Comparison of ENCODE assay signal across 12 cellular contexts in the genomic region with DNA sequence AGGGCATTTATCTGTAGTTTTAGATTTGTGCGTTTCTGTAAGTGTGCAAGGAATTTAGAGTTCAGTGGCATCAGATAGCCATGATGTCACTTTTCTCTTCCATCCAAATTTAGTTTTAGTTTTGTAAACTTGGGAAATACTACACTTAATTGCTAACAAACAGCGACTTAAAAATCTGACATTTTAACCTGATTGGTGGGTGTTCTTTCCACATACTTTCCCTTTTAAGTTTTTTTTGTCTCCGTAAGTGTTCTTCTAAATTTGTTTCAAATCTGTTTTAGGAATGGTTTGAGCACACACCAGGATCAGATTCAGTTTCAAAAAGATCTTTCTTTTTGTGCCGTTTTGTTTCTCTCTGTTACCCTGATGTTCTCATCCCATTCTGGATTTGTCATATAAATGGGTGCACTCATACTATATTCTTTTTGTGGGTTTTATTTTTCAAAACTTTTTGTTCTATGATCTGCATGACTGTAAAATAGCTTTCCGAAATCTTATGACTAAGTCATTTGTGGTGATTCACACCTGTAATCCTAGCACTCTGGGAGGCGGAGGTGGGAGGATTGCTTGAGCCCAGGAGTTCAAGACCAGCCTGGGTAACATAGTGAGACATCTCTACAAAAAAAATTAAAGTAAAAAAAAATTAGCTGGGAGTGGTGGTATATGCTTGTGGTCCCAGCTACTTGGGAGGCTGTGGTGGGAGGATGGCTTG. TPM values are rescaled to one million over a fixed set of nuclear protein-coding genes. Genes with fewer than 3 reads are reported as not detected.
DNase-seq lines count a peak whose midpoint lies in the region; ATAC-seq and TF ChIP-seq lines count a peak whose summit lies in the region.
"Had no signal": no experiment of that assay in that cellular context is flagged by ENCODE, and none has a peak within 500 bp of the region (broad histone marks: within the 10 kb centered on the region; RNA-seq: fewer than 3 reads in every experiment).

No MANE protein-coding gene starts in this region.

- no peaks in the 10 kb centered on the region for H3K9me3 Mint-ChIP-seq in activated naive CD4-positive, alpha-beta T cell treated with anti-CD3 and anti-CD28 coated beads, Interleukin-2, amount 10 ng/mL, durations not matched to agents 7 days and 5 days
- H3K9me3 Mint-ChIP-seq in naive thymus-derived CD4-positive, alpha-beta T cell, result no peaks in the 10 kb centered on the region

- intact Hi-C loops in naive thymus-derived CD4-positive, alpha-beta T cell (cut with micrococcal nuclease), result no loop called here

- 0 out of 2 replicates have a peak overlapping the region, but pooled peaks have one; percentile 5 for H3K27ac ChIP-seq in ACC112 (ENCODE audit: low read depth, low read length)
- no peak overlapping the region for H3K27ac ChIP-seq in naive thymus-derived CD4-positive, alpha-beta T cell (ENCODE audit: low read depth, low read length)
- H3K27ac ChIP-seq: coronary artery, HL-60 had no signal

- DNase-seq in HT1080 (ENCODE audit: low read depth), result peak; percentile 37
- DNase-seq in activated naive CD4-positive, alpha-beta T cell treated with anti-CD3 and anti-CD28 coated beads, Interleukin-2, amount 10 ng/mL, durations not matched to agents 7 days and 5 days, result no peak
- DNase-seq in naive thymus-derived CD4-positive, alpha-beta T cell, result peak in 1 of 9 donors; percentile 58
- no peak for DNase-seq in central memory CD4-positive, alpha-beta T cell
- no peak for DNase-seq in DMS53 (lab: John Stamatoyannopoulos, UW)
- no peak for DNase-seq in GM13976 (ENCODE audit: low spot score)
- DNase-seq: NCI-H1436, psoas muscle had no signal

- CTCF ChIA-PET in activated naive CD4-positive, alpha-beta T cell treated with anti-CD3 and anti-CD28 coated beads, Interleukin-2, amount 10 ng/mL, durations not matched to agents 7 days and 5 days (lab: Charles Lee), result interaction anchor here (1.0 to 1.2 kb wide), 2 partner anchors 24 to 101 kb away, joined by 3 to 6 read pairs; no protein-coding TSS in a partner anchor
- CTCF ChIA-PET in naive thymus-derived CD4-positive, alpha-beta T cell (lab: Charles Lee), result interaction anchor here (1.9 kb wide), 1 partner anchor 60 kb away, joined by 4 read pairs; no protein-coding TSS in a partner anchor

- H2AFZ ChIP-seq in ACC112 (ENCODE audit: low read length, unreplicated experiment), result no peak overlapping the region

- peaks cover 62% of the 10 kb centered on the region for H3K79me2 ChIP-seq in ACC112 (ENCODE audit: control insufficient read depth, insufficient read depth, low read length, unreplicated experiment)

- H3K27me3 ChIP-seq in ACC112 (ENCODE audit: insufficient read depth, low read length), result no peaks in the 10 kb centered on the region
- H3K27me3 ChIP-seq in naive thymus-derived CD4-positive, alpha-beta T cell (ENCODE audit: control insufficient read depth in 2 of 2, insufficient read depth in 2 of 2, low read length in 2 of 2), result no peaks in the 10 kb centered on the region

- H3K27me3 Mint-ChIP-seq in activated naive CD4-positive, alpha-beta T cell treated with anti-CD3 and anti-CD28 coated beads, Interleukin-2, amount 10 ng/mL, durations not matched to agents 7 days and 5 days, result no peaks in the 10 kb centered on the region
- H3K27me3 Mint-ChIP-seq in naive thymus-derived CD4-positive, alpha-beta T cell, result no peaks in the 10 kb centered on the region

- H3K4me3 ChIP-seq in ACC112 (ENCODE audit: low read depth, low read length), result peak overlapping the region; percentile 24
- H3K4me3 ChIP-seq in naive thymus-derived CD4-positive, alpha-beta T cell (ENCODE audit: low read length), result no peak overlapping the region
- H3K4me3 ChIP-seq: coronary artery, psoas muscle had no signal

- H3K4me1 ChIP-seq in ACC112 (ENCODE audit: control insufficient read depth, insufficient read depth, low read length, unreplicated experiment), result peaks cover 22% of the 10 kb centered on the region
- peaks cover 20 to 22% of the 10 kb centered on the region in 2 donors for H3K4me1 ChIP-seq in naive thymus-derived CD4-positive, alpha-beta T cell (ENCODE audit: control insufficient read depth in 2 of 2, insufficient read depth in 2 of 2, low read length in 2 of 2)

- in situ Hi-C loops in GM13976 (cut with MboI; ENCODE audit: low sequenced_read_pairs, unreplicated experiment), result no loop called here

- no peak overlapping the region for H3K4me3 Mint-ChIP-seq in activated naive CD4-positive, alpha-beta T cell treated with anti-CD3 and anti-CD28 coated beads, Interleukin-2, amount 10 ng/mL, durations not matched to agents 7 days and 5 days
- peak overlapping the region in 5 of 10 donors; percentile 7 to 58 (median 22) for H3K4me3 Mint-ChIP-seq in naive thymus-derived CD4-positive, alpha-beta T cell

- H3K36me3 ChIP-seq in ACC112 (ENCODE audit: insufficient read depth, low read length), result no peaks in the 10 kb centered on the region
- H3K36me3 ChIP-seq in naive thymus-derived CD4-positive, alpha-beta T cell (ENCODE audit: control insufficient read depth in 2 of 3, insufficient read depth in 3 of 3, low read length in 3 of 3), result no peaks in the 10 kb centered on the region

- H3K27ac Mint-ChIP-seq in activated naive CD4-positive, alpha-beta T cell treated with anti-CD3 and anti-CD28 coated beads, Interleukin-2, amount 10 ng/mL, durations not matched to agents 7 days and 5 days, result peak overlapping the region; percentile 21
- peak overlapping the region in 7 of 9 donors; percentile 35 to 84 (median 68) for H3K27ac Mint-ChIP-seq in naive thymus-derived CD4-positive, alpha-beta T cell

- H3K9me3 ChIP-seq in naive thymus-derived CD4-positive, alpha-beta T cell (ENCODE audit: control insufficient read depth in 2 of 3, low read length in 3 of 3), result no peaks in the 10 kb centered on the region
- H3K9me3 ChIP-seq: psoas muscle had no signal

- TF ChIP-seq CTCF in GM13976 (IDR thresholded peaks at IDR 0.05; ENCODE audit: borderline replicate concordance, control extremely low read depth, extremely low read depth, insufficient read depth, missing control alignments), result no peak

- POLR2A ChIA-PET in naive thymus-derived CD4-positive, alpha-beta T cell (lab: Charles Lee), result interaction anchor here (0.7 to 1.2 kb wide), 2 partner anchors 19 to 24 kb away, joined by 3 read pairs; no protein-coding TSS in a partner anchor

- peaks cover 72% of the 10 kb centered on the region for H3K4me1 Mint-ChIP-seq in activated naive CD4-positive, alpha-beta T cell treated with anti-CD3 and anti-CD28 coated beads, Interleukin-2, amount 10 ng/mL, durations not matched to agents 7 days and 5 days
- peaks cover 45 to 88% (median 77%) of the 10 kb centered on the region in 7 donors for H3K4me1 Mint-ChIP-seq in naive thymus-derived CD4-positive, alpha-beta T cell

- ATAC-seq in naive thymus-derived CD4-positive, alpha-beta T cell, result no peak
- ATAC-seq in HG02970 (IDR thresholded peaks at IDR 0.05; ENCODE audit: low FRiP score, unreplicated experiment), result no peak

- H3K36me3 Mint-ChIP-seq in activated naive CD4-positive, alpha-beta T cell treated with anti-CD3 and anti-CD28 coated beads, Interleukin-2, amount 10 ng/mL, durations not matched to agents 7 days and 5 days, result peaks cover 8% of the 10 kb centered on the region
- peaks cover 0 to 14% (median 5%) of the 10 kb centered on the region in 5 donors for H3K36me3 Mint-ChIP-seq in naive thymus-derived CD4-positive, alpha-beta T cell

RNA-seq across cellular contexts. Expression of a gene that starts 58.9 kb away (rescaled TPM):
- total RNA-seq in HT1080 (2014; rRNA removed; shearing (Covaris generic)), result 16.0 and 19.4 TPM in 2 replicates
- 8.9 and 11.2 TPM in 2 replicates for polyA plus RNA-seq in HT1080 (2015; cell fraction: cytosol; rRNA removed)
- 38.9 and 42.9 TPM in 2 replicates for polyA plus RNA-seq in HT1080 (2015; cell fraction: nucleus; rRNA removed)
- 10 to 100 TPM; 22.0 to 27.3 (median 25.8) TPM for total RNA-seq in naive thymus-derived CD4-positive, alpha-beta T cell
- polyA plus RNA-seq in naive thymus-derived CD4-positive, alpha-beta T cell, result 10 to 100 TPM; 25.4 to 42.1 TPM
